ENCODE assay signal across 25 cellular contexts in genomic region chr1:56265205-56265604, GRCh38.
"Had no signal": no experiment of that assay in that cellular context is flagged by ENCODE, and none has a peak within 500 bp of the region (broad histone marks: within the 10 kb centered on the region; RNA-seq: fewer than 3 reads in every experiment).

No MANE protein-coding gene starts in this region.

- ATAC-seq: HepG2, Right ventricle myocardium inferior, SK-N-SH treated with all-trans-retinoic acid at 6 μM for 48 hours had no signal

- DNase-seq: IMR-90; Kasumi-1; MM.1S; NCI-H1048; NCI-H1105; NCI-H1417; NCI-H1436 treated with DMSO at 0.1 percent for 48 hours; NCI-H1694; NCI-H187 treated with DMSO at 0.1 percent for 48 hours; NCI-H2029 treated with DMSO at 0.1 percent for 48 hours; NCI-H2171 treated with DMSO at 0.1 percent for 48 hours; NCI-H345; NCI-H524 treated with DMSO at 0.1 percent for 48 hours; NCI-H69; NCI-H774; NK-92 treated with Interleukin-12 subunit alpha and Interleukin-12 subunit beta, amount 100 ng/mL, for 24 hours; OCI-M1; PC-9; Peyer's patch; SHP77 treated with DMSO at 0.1 percent for 48 hours; SJCRH30; T-helper 1 cell had no signal
